In the genomic region with DNA sequence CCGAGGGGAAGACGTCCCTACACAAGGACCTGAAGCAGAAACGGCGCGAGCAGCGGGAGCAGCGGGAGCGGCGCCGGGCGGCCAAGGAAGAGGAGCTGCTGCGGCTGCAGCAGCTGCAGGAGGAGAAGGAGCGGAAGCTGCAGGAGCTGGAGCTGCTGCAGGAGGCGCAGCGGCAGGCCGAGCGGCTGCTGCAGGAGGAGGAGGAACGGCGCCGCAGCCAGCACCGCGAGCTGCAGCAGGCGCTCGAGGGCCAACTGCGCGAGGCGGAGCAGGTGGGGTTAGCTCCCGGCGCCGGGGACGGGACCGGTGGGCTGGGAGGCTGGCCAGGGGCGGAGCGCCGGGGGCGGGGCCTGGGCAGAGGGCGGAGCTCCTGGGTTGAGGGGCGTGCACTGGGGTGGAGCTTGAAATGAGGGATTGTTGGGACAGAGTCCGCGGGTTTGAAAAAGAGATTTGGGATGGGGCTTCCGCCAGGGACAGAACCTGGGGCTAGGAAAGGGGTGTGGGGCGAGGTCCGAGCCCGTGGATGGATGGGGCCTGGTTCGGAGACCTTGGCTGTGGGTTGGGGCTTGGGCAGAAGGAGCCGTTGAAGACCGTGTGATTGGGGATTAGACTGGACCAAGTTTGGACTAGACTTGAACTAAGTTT, we compare ENCODE assay signal across 2 cellular contexts.
TF ChIP-seq lines count a peak whose summit lies in the region.

No MANE protein-coding gene starts in this region.

TF ChIP-seq in HCT116, 20 proteins besides CTCF, POLR2A, EP300 and RAD21:
- TF ChIP-seq ZFX (IDR thresholded peaks at IDR 0.05): no peak
- no peak for TF ChIP-seq ELF1 (IDR thresholded peaks at IDR 0.05; ENCODE audit: borderline replicate concordance, low read depth)
- TF ChIP-seq EZH2 (IDR thresholded peaks at IDR 0.05): no peak
- no peak for TF ChIP-seq EGR1 (IDR thresholded peaks at IDR 0.05; ENCODE audit: low read depth)
- no peak for TF ChIP-seq SP1 (IDR thresholded peaks at IDR 0.05; ENCODE audit: low read depth)
- no peak for TF ChIP-seq POLR2AphosphoS5 (IDR thresholded peaks at IDR 0.05; ENCODE audit: low read depth, low read length)
- TF ChIP-seq SRF (IDR thresholded peaks at IDR 0.05; ENCODE audit: low read depth): no peak

TF ChIP-seq in HepG2, 621 proteins besides CTCF, POLR2A, EP300 and RAD21 (continues in another document):
- TF ChIP-seq NPAS2 (CRISPR knock-in tag; IDR thresholded peaks at IDR 0.05; ENCODE audit: borderline replicate concordance) (no peak), ZNF746 (CRISPR knock-in tag; IDR thresholded peaks at IDR 0.05) (no peak), MTF2 (CRISPR knock-in tag; IDR thresholded peaks at IDR 0.05; ENCODE audit: borderline replicate concordance) (peak; percentile 98), DNMT3B (CRISPR knock-in tag; conservative IDR thresholded peaks at IDR 0.05) (no peak), YY1 (IDR thresholded peaks at IDR 0.05; ENCODE audit: insufficient read depth, insufficient replicate concordance, low read depth, low read length) (peak; percentile 63), PPARG (CRISPR knock-in tag; conservative IDR thresholded peaks at IDR 0.05) (no peak), ZNF136 (CRISPR knock-in tag; IDR thresholded peaks at IDR 0.05; ENCODE audit: low read depth) (peak; percentile 56; the same call in 1 of the 2 replicates), DMAP1 (CRISPR knock-in tag; IDR thresholded peaks at IDR 0.05) (peak; percentile 60), MIER2 (CRISPR knock-in tag; IDR thresholded peaks at IDR 0.05) (peak; percentile 17; the same call in 1 of the 2 replicates), MAF1 (CRISPR knock-in tag; IDR thresholded peaks at IDR 0.05; ENCODE audit: borderline replicate concordance) (0 out of 2 replicates have a peak, but pooled peaks have one; percentile 75), HOXA3 (CRISPR knock-in tag; IDR thresholded peaks at IDR 0.05) (peak; percentile 83), ZNF766 (CRISPR knock-in tag; IDR thresholded peaks at IDR 0.05; ENCODE audit: borderline replicate concordance) (peak; percentile 85; the same call in 1 of the 2 replicates), ZNF792 (CRISPR knock-in tag; IDR thresholded peaks at IDR 0.05) (peak; percentile 91), HDAC2 (CRISPR knock-in tag; IDR thresholded peaks at IDR 0.05) (peak; percentile 33; the same call in 1 of the 2 replicates), SOX13 (IDR thresholded peaks at IDR 0.05) (no peak), SOX13 (CRISPR knock-in tag; conservative IDR thresholded peaks at IDR 0.05 in 1 of 2, IDR thresholded peaks at IDR 0.05 in 1 of 2) (peak in 1 of 2 experiments; percentile 36; a peak in 1 of 4 replicates), AGO2 (optimal IDR thresholded peaks at IDR 0.05; ENCODE audit: low read depth, low read length) (peak; percentile 78), SOX6 (IDR thresholded peaks at IDR 0.05) (no peak), SOX6 (CRISPR knock-in tag; IDR thresholded peaks at IDR 0.05) (peak; percentile 41), ZSCAN29 (CRISPR knock-in tag; conservative IDR thresholded peaks at IDR 0.05) (peak; percentile 96), MAFK (conservative IDR thresholded peaks at IDR 0.05 in 1 of 2, IDR thresholded peaks at IDR 0.05 in 1 of 2; ENCODE audit: low read length in 2 of 2) (peak in 1 of 2 experiments; percentile 54; a peak in 2 of 4 replicates), JUN (CRISPR knock-in tag; IDR thresholded peaks at IDR 0.05) (peak; percentile 70; the same call in 1 of the 2 replicates)
- TF ChIP-seq, protein P1, sequence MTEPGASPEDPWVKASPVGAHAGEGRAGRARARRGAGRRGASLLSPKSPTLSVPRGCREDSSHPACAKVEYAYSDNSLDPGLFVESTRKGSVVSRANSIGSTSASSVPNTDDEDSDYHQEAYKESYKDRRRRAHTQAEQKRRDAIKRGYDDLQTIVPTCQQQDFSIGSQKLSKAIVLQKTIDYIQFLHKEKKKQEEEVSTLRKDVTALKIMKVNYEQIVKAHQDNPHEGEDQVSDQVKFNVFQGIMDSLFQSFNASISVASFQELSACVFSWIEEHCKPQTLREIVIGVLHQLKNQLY (CRISPR knock-in tag; IDR thresholded peaks at IDR 0.05): no peak
- TF ChIP-seq, protein P2, sequence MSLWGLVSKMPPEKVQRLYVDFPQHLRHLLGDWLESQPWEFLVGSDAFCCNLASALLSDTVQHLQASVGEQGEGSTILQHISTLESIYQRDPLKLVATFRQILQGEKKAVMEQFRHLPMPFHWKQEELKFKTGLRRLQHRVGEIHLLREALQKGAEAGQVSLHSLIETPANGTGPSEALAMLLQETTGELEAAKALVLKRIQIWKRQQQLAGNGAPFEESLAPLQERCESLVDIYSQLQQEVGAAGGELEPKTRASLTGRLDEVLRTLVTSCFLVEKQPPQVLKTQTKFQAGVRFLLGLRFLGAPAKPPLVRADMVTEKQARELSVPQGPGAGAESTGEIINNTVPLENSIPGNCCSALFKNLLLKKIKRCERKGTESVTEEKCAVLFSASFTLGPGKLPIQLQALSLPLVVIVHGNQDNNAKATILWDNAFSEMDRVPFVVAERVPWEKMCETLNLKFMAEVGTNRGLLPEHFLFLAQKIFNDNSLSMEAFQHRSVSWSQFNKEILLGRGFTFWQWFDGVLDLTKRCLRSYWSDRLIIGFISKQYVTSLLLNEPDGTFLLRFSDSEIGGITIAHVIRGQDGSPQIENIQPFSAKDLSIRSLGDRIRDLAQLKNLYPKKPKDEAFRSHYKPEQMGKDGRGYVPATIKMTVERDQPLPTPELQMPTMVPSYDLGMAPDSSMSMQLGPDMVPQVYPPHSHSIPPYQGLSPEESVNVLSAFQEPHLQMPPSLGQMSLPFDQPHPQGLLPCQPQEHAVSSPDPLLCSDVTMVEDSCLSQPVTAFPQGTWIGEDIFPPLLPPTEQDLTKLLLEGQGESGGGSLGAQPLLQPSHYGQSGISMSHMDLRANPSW (CRISPR knock-in tag; IDR thresholded peaks at IDR 0.05; ENCODE audit: borderline replicate concordance): no peak
- TF ChIP-seq, protein P3, sequence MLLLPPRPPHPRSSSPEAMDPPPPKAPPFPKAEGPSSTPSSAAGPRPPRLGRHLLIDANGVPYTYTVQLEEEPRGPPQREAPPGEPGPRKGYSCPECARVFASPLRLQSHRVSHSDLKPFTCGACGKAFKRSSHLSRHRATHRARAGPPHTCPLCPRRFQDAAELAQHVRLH (CRISPR knock-in tag; IDR thresholded peaks at IDR 0.05; ENCODE audit: borderline replicate concordance, low read depth): peak; percentile 82
- TF ChIP-seq, protein P4, sequence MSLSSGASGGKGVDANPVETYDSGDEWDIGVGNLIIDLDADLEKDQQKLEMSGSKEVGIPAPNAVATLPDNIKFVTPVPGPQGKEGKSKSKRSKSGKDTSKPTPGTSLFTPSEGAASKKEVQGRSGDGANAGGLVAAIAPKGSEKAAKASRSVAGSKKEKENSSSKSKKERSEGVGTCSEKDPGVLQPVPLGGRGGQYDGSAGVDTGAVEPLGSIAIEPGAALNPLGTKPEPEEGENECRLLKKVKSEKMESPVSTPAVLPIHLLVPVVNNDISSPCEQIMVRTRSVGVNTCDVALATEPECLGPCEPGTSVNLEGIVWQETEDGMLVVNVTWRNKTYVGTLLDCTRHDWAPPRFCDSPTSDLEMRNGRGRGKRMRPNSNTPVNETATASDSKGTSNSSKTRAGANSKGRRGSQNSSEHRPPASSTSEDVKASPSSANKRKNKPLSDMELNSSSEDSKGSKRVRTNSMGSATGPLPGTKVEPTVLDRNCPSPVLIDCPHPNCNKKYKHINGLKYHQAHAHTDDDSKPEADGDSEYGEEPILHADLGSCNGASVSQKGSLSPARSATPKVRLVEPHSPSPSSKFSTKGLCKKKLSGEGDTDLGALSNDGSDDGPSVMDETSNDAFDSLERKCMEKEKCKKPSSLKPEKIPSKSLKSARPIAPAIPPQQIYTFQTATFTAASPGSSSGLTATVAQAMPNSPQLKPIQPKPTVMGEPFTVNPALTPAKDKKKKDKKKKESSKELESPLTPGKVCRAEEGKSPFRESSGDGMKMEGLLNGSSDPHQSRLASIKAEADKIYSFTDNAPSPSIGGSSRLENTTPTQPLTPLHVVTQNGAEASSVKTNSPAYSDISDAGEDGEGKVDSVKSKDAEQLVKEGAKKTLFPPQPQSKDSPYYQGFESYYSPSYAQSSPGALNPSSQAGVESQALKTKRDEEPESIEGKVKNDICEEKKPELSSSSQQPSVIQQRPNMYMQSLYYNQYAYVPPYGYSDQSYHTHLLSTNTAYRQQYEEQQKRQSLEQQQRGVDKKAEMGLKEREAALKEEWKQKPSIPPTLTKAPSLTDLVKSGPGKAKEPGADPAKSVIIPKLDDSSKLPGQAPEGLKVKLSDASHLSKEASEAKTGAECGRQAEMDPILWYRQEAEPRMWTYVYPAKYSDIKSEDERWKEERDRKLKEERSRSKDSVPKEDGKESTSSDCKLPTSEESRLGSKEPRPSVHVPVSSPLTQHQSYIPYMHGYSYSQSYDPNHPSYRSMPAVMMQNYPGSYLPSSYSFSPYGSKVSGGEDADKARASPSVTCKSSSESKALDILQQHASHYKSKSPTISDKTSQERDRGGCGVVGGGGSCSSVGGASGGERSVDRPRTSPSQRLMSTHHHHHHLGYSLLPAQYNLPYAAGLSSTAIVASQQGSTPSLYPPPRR (CRISPR knock-in tag; IDR thresholded peaks at IDR 0.05; ENCODE audit: borderline replicate concordance): peak; percentile 61
- TF ChIP-seq, protein P5, sequence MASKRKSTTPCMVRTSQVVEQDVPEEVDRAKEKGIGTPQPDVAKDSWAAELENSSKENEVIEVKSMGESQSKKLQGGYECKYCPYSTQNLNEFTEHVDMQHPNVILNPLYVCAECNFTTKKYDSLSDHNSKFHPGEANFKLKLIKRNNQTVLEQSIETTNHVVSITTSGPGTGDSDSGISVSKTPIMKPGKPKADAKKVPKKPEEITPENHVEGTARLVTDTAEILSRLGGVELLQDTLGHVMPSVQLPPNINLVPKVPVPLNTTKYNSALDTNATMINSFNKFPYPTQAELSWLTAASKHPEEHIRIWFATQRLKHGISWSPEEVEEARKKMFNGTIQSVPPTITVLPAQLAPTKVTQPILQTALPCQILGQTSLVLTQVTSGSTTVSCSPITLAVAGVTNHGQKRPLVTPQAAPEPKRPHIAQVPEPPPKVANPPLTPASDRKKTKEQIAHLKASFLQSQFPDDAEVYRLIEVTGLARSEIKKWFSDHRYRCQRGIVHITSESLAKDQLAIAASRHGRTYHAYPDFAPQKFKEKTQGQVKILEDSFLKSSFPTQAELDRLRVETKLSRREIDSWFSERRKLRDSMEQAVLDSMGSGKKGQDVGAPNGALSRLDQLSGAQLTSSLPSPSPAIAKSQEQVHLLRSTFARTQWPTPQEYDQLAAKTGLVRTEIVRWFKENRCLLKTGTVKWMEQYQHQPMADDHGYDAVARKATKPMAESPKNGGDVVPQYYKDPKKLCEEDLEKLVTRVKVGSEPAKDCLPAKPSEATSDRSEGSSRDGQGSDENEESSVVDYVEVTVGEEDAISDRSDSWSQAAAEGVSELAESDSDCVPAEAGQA (IDR thresholded peaks at IDR 0.05; ENCODE audit: low read depth): no peak
- TF ChIP-seq, protein P5 (CRISPR knock-in tag; IDR thresholded peaks at IDR 0.05; ENCODE audit: borderline replicate concordance): peak; percentile 82; the same call in 1 of the 2 replicates
- TF ChIP-seq, protein P6, sequence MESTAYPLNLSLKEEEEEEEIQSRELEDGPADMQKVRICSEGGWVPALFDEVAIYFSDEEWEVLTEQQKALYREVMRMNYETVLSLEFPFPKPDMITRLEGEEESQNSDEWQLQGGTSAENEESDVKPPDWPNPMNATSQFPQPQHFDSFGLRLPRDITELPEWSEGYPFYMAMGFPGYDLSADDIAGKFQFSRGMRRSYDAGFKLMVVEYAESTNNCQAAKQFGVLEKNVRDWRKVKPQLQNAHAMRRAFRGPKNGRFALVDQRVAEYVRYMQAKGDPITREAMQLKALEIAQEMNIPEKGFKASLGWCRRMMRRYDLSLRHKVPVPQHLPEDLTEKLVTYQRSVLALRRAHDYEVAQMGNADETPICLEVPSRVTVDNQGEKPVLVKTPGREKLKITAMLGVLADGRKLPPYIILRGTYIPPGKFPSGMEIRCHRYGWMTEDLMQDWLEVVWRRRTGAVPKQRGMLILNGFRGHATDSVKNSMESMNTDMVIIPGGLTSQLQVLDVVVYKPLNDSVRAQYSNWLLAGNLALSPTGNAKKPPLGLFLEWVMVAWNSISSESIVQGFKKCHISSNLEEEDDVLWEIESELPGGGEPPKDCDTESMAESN (CRISPR knock-in tag; conservative IDR thresholded peaks at IDR 0.05): peak; percentile 47; the same call in 1 of the 2 replicates
- TF ChIP-seq, protein P7, sequence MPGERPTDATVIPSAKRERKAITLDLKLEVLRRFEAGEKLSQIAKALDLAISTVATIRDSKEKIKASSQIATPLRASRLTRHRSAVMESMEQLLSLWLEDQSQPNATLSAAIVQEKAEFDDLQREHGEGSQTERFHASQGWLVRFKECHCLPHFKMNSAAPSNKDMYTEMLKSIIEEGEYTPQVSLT (CRISPR knock-in tag; IDR thresholded peaks at IDR 0.05; ENCODE audit: borderline replicate concordance, low read depth): no peak
- TF ChIP-seq, protein P8, sequence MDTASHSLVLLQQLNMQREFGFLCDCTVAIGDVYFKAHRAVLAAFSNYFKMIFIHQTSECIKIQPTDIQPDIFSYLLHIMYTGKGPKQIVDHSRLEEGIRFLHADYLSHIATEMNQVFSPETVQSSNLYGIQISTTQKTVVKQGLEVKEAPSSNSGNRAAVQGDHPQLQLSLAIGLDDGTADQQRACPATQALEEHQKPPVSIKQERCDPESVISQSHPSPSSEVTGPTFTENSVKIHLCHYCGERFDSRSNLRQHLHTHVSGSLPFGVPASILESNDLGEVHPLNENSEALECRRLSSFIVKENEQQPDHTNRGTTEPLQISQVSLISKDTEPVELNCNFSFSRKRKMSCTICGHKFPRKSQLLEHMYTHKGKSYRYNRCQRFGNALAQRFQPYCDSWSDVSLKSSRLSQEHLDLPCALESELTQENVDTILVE (CRISPR knock-in tag; IDR thresholded peaks at IDR 0.05): peak; percentile 67; the same call in 1 of the 2 replicates
- TF ChIP-seq, protein P9, sequence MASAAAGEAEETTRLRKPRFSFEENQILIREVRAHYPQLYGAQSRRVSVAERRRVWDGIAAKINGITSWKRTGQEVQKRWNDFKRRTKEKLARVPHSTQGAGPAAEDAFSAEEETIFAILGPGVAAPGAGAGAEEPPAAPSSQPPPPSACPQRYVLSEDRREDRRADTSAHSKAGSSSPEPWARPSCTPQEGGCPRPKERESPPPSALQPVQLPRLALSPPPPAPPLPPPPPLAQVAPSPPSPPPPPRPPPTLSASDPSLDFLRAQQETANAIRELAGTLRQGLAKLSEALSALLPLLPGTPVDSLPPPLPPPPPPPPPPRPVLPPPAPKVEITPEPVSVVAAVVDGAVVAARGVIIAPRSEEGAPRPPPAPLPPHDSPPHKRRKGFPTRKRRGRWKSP (CRISPR knock-in tag; IDR thresholded peaks at IDR 0.05): peak; percentile 95
